8 cellular contexts compared by ENCODE assay signal in the genomic region with DNA sequence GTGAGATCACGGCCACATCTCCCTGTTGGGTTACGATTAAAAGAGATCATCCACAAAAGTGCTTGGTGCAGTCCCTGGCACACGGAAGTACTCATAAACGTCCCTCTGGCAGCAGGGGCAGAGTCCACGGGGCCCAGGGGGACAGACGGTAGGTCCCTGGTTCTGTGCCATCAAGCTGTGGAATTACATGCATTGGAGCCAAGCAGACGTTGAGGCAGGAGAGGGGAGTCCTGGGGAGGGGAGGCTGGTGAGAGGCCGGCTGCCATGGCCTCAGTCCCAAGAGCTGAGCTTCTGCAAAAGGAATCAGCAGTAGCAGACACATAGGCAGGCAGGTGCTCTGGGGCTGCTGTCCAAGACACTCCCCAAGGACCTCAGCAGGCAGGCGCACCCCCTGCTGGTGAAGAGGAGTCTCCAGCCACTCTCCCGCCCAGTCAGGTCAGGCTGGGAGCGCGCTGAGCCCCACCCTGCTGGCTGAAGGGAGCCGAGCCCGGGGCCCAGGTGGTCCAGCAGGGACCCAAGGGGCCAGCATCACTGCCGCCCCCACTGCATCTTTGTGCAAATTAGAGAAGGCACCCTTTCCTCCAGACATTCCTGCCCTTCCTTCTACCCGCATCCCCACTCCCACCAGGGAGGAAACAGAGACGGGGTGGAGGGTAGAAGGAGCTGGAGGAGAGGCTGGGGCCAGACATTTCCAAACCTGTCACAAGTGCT. TPM values are rescaled to one million over a fixed set of nuclear protein-coding genes. Genes with fewer than 3 reads are reported as not detected.
DNase-seq lines count a peak whose midpoint lies in the region; ATAC-seq and TF ChIP-seq lines count a peak whose summit lies in the region.

No MANE protein-coding gene starts in this region.

- TF ChIP-seq CTCF in foreskin keratinocyte (conservative IDR thresholded peaks at IDR 0.05) (peak; percentile 82), progenitor cell of endocrine pancreas (IDR thresholded peaks at IDR 0.05; ENCODE audit: unreplicated experiment) (peak; percentile 80)

- peaks cover 15% of the 10 kb centered on the region for H3K4me1 Mint-ChIP-seq in progenitor cell of endocrine pancreas (ENCODE audit: low read depth)

- H3K27ac Mint-ChIP-seq in progenitor cell of endocrine pancreas = no peak overlapping the region

- H3K4me3 Mint-ChIP-seq in progenitor cell of endocrine pancreas (ENCODE audit: low read depth) = no peak overlapping the region

- no peak overlapping the region for H3K27ac ChIP-seq in foreskin keratinocyte

- H3K9me3 Mint-ChIP-seq in progenitor cell of endocrine pancreas (ENCODE audit: low read depth) = no peaks in the 10 kb centered on the region

- ATAC-seq in foreskin keratinocyte (peak; percentile 80), HG03457 (IDR thresholded peaks at IDR 0.05; ENCODE audit: unreplicated experiment) (no peak)

- no peaks in the 10 kb centered on the region for H3K4me1 ChIP-seq in foreskin keratinocyte

- no peaks in the 10 kb centered on the region for H3K36me3 Mint-ChIP-seq in progenitor cell of endocrine pancreas (ENCODE audit: insufficient read depth)

- peaks cover 5% of the 10 kb centered on the region for H3K27me3 Mint-ChIP-seq in progenitor cell of endocrine pancreas

- DNase-seq in AML-193 (lab: John Stamatoyannopoulos, UW) (peak; percentile 68 to 77), GM19238 (ENCODE audit: insufficient read length, low spot score) (peak; percentile 92), NCI-H1436 treated with DMSO at 0.1 percent for 48 hours (lab: John Stamatoyannopoulos, UW) (peak; percentile 47), foreskin keratinocyte (peak in 1 of 2 donors; percentile 35), progenitor cell of endocrine pancreas (ENCODE audit: low spot score, unreplicated experiment) (peak; percentile 62), superior temporal gyrus (ENCODE audit: extremely low spot score) (no peak)
- DNase-seq in activated CD4-positive, alpha-beta T cell treated with anti-CD3 and anti-CD28 coated beads, Interleukin-2, amount 50 U/mL, for 48 hours = peak; percentile 60 to 68

- no peaks in the 10 kb centered on the region for H3K27me3 ChIP-seq in foreskin keratinocyte

RNA-seq across cellular contexts. Expression of gene KCTD17, which starts 7.6 kb away (rescaled TPM):
- total RNA-seq in foreskin keratinocyte (19.6 and 24.7 TPM in 2 replicates), progenitor cell of endocrine pancreas (37.3 and 38.8 TPM in 2 replicates)
- polyA plus RNA-seq in foreskin keratinocyte = 22.8 and 25.9 TPM in 2 replicates

RNA-seq across cellular contexts. Expression of gene MPST, which starts 24.4 kb away (rescaled TPM):
- 57.5 and 62.6 TPM in 2 replicates for total RNA-seq in foreskin keratinocyte
- 82.2 TPM in 2 replicates for polyA plus RNA-seq in foreskin keratinocyte
- total RNA-seq in progenitor cell of endocrine pancreas = 98.2 and 101 TPM in 2 replicates

RNA-seq across cellular contexts. Expression of gene TST, which starts 24.7 kb away (rescaled TPM):
- total RNA-seq in foreskin keratinocyte (18.1 and 19.7 TPM in 2 replicates), progenitor cell of endocrine pancreas (41.9 and 44.5 TPM in 2 replicates)
- 23.2 and 26.2 TPM in 2 replicates for polyA plus RNA-seq in foreskin keratinocyte
